Comparison of ENCODE assay signal across 18 cellular contexts in genomic region chr18:3599861-3600260, GRCh38.
"Had no signal": no experiment of that assay in that cellular context is flagged by ENCODE, and none has a peak within 500 bp of the region (broad histone marks: within the 10 kb centered on the region; RNA-seq: fewer than 3 reads in every experiment).

No MANE protein-coding gene starts in this region.

- H3K4me3 Mint-ChIP-seq: activated CD4-positive, alpha-beta T cell treated with anti-CD3 and anti-CD28 coated beads, Interleukin-2, amount 10 ng/mL, durations not matched to agents 7 days and 5 days; activated CD8-positive, alpha-beta T cell treated with anti-CD3 and anti-CD28 coated beads, Interleukin-2, amount 10 ng/mL, durations not matched to agents 7 days and 5 days; activated naive CD4-positive, alpha-beta T cell treated with anti-CD3 and anti-CD28 coated beads, Interleukin-2, amount 50 U/mL, for 24 hours; nephron; stimulated activated naive B cell treated with anti-CD40 and anti-IgM and Interleukin-4, amounts not matched to agents 10 μg/mL and 1 μg/mL and 100 μg/mL, for 72 hours had no signal

- H3K27me3 ChIP-seq: cardiac muscle cell, dorsolateral prefrontal cortex, spleen had no signal

- H3K36me3 ChIP-seq: cardiac muscle cell, lower lobe of right lung had no signal

- H3K4me3 ChIP-seq: cardiac muscle cell, dorsolateral prefrontal cortex, lower lobe of right lung, spleen had no signal

- H3K27ac Mint-ChIP-seq: activated CD4-positive, alpha-beta T cell treated with anti-CD3 and anti-CD28 coated beads, Interleukin-2, amount 10 ng/mL, durations not matched to agents 7 days and 5 days; activated CD8-positive, alpha-beta T cell treated with anti-CD3 and anti-CD28 coated beads, Interleukin-2, amount 10 ng/mL, durations not matched to agents 7 days and 5 days; activated naive CD4-positive, alpha-beta T cell treated with anti-CD3 and anti-CD28 coated beads, Interleukin-2, amount 50 U/mL, for 24 hours; nephron; stimulated activated naive B cell treated with anti-CD40 and anti-IgM and Interleukin-4, amounts not matched to agents 10 μg/mL and 1 μg/mL and 100 μg/mL, for 72 hours had no signal

- H3K9me3 Mint-ChIP-seq: activated CD4-positive, alpha-beta T cell treated with anti-CD3 and anti-CD28 coated beads, Interleukin-2, amount 10 ng/mL, durations not matched to agents 7 days and 5 days; activated naive CD4-positive, alpha-beta T cell treated with anti-CD3 and anti-CD28 coated beads, Interleukin-2, amount 50 U/mL, for 24 hours; nephron; stimulated activated naive B cell treated with anti-CD40 and anti-IgM and Interleukin-4, amounts not matched to agents 10 μg/mL and 1 μg/mL and 100 μg/mL, for 72 hours had no signal

- DNase-seq: activated CD4-positive, alpha-beta T cell treated with anti-CD3 and anti-CD28 coated beads, Interleukin-2, amount 10 ng/mL, durations not matched to agents 7 days and 5 days; activated CD8-positive, alpha-beta T cell treated with anti-CD3 and anti-CD28 coated beads, Interleukin-2, amount 10 ng/mL, durations not matched to agents 7 days and 5 days; activated T-cell treated with anti-CD3 and anti-CD28 coated beads, Interleukin-2, amount 50 U/mL, for 48 hours; foreskin melanocyte; glutamatergic neuron; hippocampal formation; islet precursor cell; lower lobe of right lung; midbrain; nucleus accumbens; spleen; stimulated activated naive B cell treated with anti-CD40 and anti-IgM and Interleukin-4, amounts not matched to agents 10 μg/mL and 1 μg/mL and 100 μg/mL, for 72 hours; T-helper 9 cell had no signal

- ATAC-seq: activated CD8-positive, alpha-beta T cell treated with anti-CD3 and anti-CD28 coated beads, Interleukin-2, amount 10 ng/mL, durations not matched to agents 7 days and 5 days; left colon; lower lobe of right lung; stimulated activated naive B cell treated with anti-CD40 and anti-IgM and Interleukin-4, amounts not matched to agents 10 μg/mL and 1 μg/mL and 100 μg/mL, for 72 hours had no signal

- H3K36me3 Mint-ChIP-seq: stimulated activated naive B cell treated with anti-CD40 and anti-IgM and Interleukin-4, amounts not matched to agents 10 μg/mL and 1 μg/mL and 100 μg/mL, for 72 hours had no signal

- H3K9me3 ChIP-seq: lower lobe of right lung, spleen had no signal

- H3K27ac ChIP-seq: lower lobe of right lung had no signal

- H3K27me3 Mint-ChIP-seq: activated CD4-positive, alpha-beta T cell treated with anti-CD3 and anti-CD28 coated beads, Interleukin-2, amount 10 ng/mL, durations not matched to agents 7 days and 5 days; activated naive CD4-positive, alpha-beta T cell treated with anti-CD3 and anti-CD28 coated beads, Interleukin-2, amount 50 U/mL, for 24 hours; stimulated activated naive B cell treated with anti-CD40 and anti-IgM and Interleukin-4, amounts not matched to agents 10 μg/mL and 1 μg/mL and 100 μg/mL, for 72 hours had no signal
